In genomic region chr18:10408131-10408530, GRCh38 we compare ENCODE assay signal across 26 cellular contexts. TPM values are rescaled to one million over a fixed set of nuclear protein-coding genes. Genes with fewer than 3 reads are reported as not detected.
DNase-seq lines count a peak whose midpoint lies in the region; ATAC-seq, FAIRE-seq and TF ChIP-seq lines count a peak whose summit lies in the region.
"Had no signal": no experiment of that assay in that cellular context is flagged by ENCODE, and none has a peak within 500 bp of the region (broad histone marks: within the 10 kb centered on the region; RNA-seq: fewer than 3 reads in every experiment).

No MANE protein-coding gene starts in this region.

- no peak for TF ChIP-seq RAD21 in HepG2 (CRISPR knock-in tag; IDR thresholded peaks at IDR 0.05)

- H3K27me3 ChIP-seq in esophagus muscularis mucosa (peaks cover 0 to 15% (median 0%) of the 10 kb centered on the region in 4 donors), mesendoderm (ENCODE audit: insufficient read depth, low read length, poor library complexity) (no peaks in the 10 kb centered on the region), HepG2 (ENCODE audit: control insufficient read depth in 1 of 2, insufficient read depth in 2 of 2, low read length in 2 of 2) (peaks cover 0 to 5% of the 10 kb centered on the region in 2 experiments; a peak in 1 of 5 replicates)
- H3K27me3 ChIP-seq: BE2C; BLaER1 treated with 17β-estradiol and CSF1 and Interleukin-3, amounts not matched to agents 10 nM and 100 nM had no signal

- H3K18ac ChIP-seq in mesendoderm (ENCODE audit: low read length), result peak overlapping the region; percentile 16

- H3K4ac ChIP-seq in mesendoderm (ENCODE audit: low read depth, low read length), result no peak overlapping the region

- no peaks in the 10 kb centered on the region for H3K79me1 ChIP-seq in mesendoderm (ENCODE audit: low read length)

- no peak overlapping the region for H4K5ac ChIP-seq in mesendoderm (ENCODE audit: low read length)

- WGBS in esophagus muscularis mucosa, result 92% methylated on average over 7 of the region's 7 CpGs
- no CpG with 5 or more reads among the region's 7 CpGs for WGBS in mesendoderm (ENCODE audit: extremely low coverage, insufficient coverage, low lambda C conversion rate)
- 44% methylated on average over 5 of the region's 7 CpGs for WGBS in HepG2 (ENCODE audit: low lambda C conversion rate)

- CTCF ChIA-PET in HepG2 (lab: Yijun Ruan, JAX; ENCODE audit: low intra/inter-chr PET ratio, low total read pairs), result no interaction called here

- intact Hi-C loops in left cardiac atrium (cut with DNase I), result no loop called here
- intact Hi-C loops in left ventricle myocardium superior (cut with micrococcal nuclease), result no loop called here
- intact Hi-C loops in esophagus muscularis mucosa (cut with DNase I), result no loop called here
- intact Hi-C loops in HepG2 (cut with micrococcal nuclease; ENCODE audit: unreplicated experiment), result no loop called here

- BruUV-seq in HepG2 (replicated peaks; lab: Mats Ljungman, UMichigan), result no TSS peak

- H3K79me2 ChIP-seq in mesendoderm (ENCODE audit: control insufficient read depth, insufficient read depth, low read length) (no peaks in the 10 kb centered on the region), HepG2 (ENCODE audit: insufficient read depth, low read length) (no peaks in the 10 kb centered on the region)

- ATAC-seq in left cardiac atrium, result peak; percentile 13 to 81
- no peak for ATAC-seq in left ventricle myocardium superior
- no peak for ATAC-seq in HG02973 (IDR thresholded peaks at IDR 0.05; ENCODE audit: unreplicated experiment)
- no peak for ATAC-seq in GM19351 (IDR thresholded peaks at IDR 0.05; ENCODE audit: unreplicated experiment)
- no peak for ATAC-seq in HepG2
- ATAC-seq: A549 had no signal

- no peak for FAIRE-seq in HepG2 (lab: Jason Lieb, UNC)
- FAIRE-seq: A549, GM12891, GM18507, H1 had no signal

- H2BK15ac ChIP-seq in mesendoderm (replicated peaks; ENCODE audit: low read depth), result no peak overlapping the region

- H2BK5ac ChIP-seq in mesendoderm (ENCODE audit: low read length), result peak overlapping the region; percentile 16

- TF ChIP-seq EP300 in esophagus muscularis mucosa (IDR thresholded peaks at IDR 0.05) (no peak), HepG2 (IDR thresholded peaks at IDR 0.05; ENCODE audit: low read depth in 2 of 2, low read length in 2 of 2) (no peak), HepG2 (CRISPR knock-in tag; IDR thresholded peaks at IDR 0.05; ENCODE audit: borderline replicate concordance) (no peak)

- H3K27ac ChIP-seq in esophagus muscularis mucosa (replicated peaks in 1 of 4) (no peak overlapping the region), mesendoderm (ENCODE audit: low read depth, low read length) (no peak overlapping the region), HepG2 (ENCODE audit: extremely low read length, insufficient read depth, low read length) (no peak overlapping the region)
- H3K27ac ChIP-seq: A549; BLaER1 treated with 17β-estradiol and CSF1 and Interleukin-3, amounts not matched to agents 10 nM and 100 nM; GM23248 had no signal

- no peak for TF ChIP-seq CTCF in esophagus muscularis mucosa (IDR thresholded peaks at IDR 0.05)
- TF ChIP-seq CTCF in HepG2 (CRISPR knock-in tag; IDR thresholded peaks at IDR 0.05), result no peak

- H3K9me3 ChIP-seq in esophagus muscularis mucosa (no peaks in the 10 kb centered on the region), HepG2 (ENCODE audit: low read length) (no peaks in the 10 kb centered on the region)
- H3K9me3 ChIP-seq: A549; BE2C; BLaER1 treated with 17β-estradiol and CSF1 and Interleukin-3, amounts not matched to agents 10 nM and 100 nM had no signal

- H3K4me3 ChIP-seq in esophagus muscularis mucosa, result no peak overlapping the region
- H3K4me3 ChIP-seq in mesendoderm (ENCODE audit: low read length), result no peak overlapping the region
- no peak overlapping the region for H3K4me3 ChIP-seq in HepG2 (replicated peaks in 1 of 3; ENCODE audit: insufficient read depth in 1 of 3, low read depth in 2 of 3, low read length in 3 of 3)
- H3K4me3 ChIP-seq: A549; BLaER1 treated with 17β-estradiol and CSF1 and Interleukin-3, amounts not matched to agents 10 nM and 100 nM; GM23248 had no signal

- H3K36me3 ChIP-seq in esophagus muscularis mucosa, result no peaks in the 10 kb centered on the region
- no peaks in the 10 kb centered on the region for H3K36me3 ChIP-seq in mesendoderm (ENCODE audit: control insufficient read depth, insufficient read depth, low read length)
- no peaks in the 10 kb centered on the region for H3K36me3 ChIP-seq in HepG2 (replicated peaks in 1 of 2; ENCODE audit: control insufficient read depth in 1 of 2, insufficient read depth in 2 of 2, low read length in 2 of 2)
- H3K36me3 ChIP-seq: BE2C; BLaER1 treated with 17β-estradiol and CSF1 and Interleukin-3, amounts not matched to agents 10 nM and 100 nM had no signal

- H3K56ac ChIP-seq in mesendoderm (ENCODE audit: low read length), result no peak overlapping the region

- DNase-seq in left cardiac atrium (no peak), left ventricle myocardium superior (no peak), esophagus muscularis mucosa (ENCODE audit: extremely low spot score) (peak; percentile 90), mesendoderm (no peak), HepG2 (ENCODE audit: low spot score) (no peak)
- DNase-seq: 8988T; ACHN; AML-193; BE2C; Calu3; CD4-positive, alpha-beta memory T cell; COR-L47; DMS53; DMS79 treated with DMSO at 0.1 percent for 48 hours; GF-D8; GM23248; H7; HCEC 1CT had no signal

- in situ Hi-C loops in HepG2 (cut with HindIII; ENCODE audit: extremely low pct_ligation_motif_present, low pct_unique_long_range_greater_than_20kb), result no loop called here

- no peak overlapping the region for H3K23ac ChIP-seq in mesendoderm (ENCODE audit: low read length)

- no peak overlapping the region for H3K9ac ChIP-seq in mesendoderm (ENCODE audit: low read length)
- no peak overlapping the region for H3K9ac ChIP-seq in HepG2 (ENCODE audit: insufficient read depth, low read depth, low read length)
- H3K9ac ChIP-seq: BLaER1 treated with 17β-estradiol and CSF1 and Interleukin-3, amounts not matched to agents 10 nM and 100 nM; GM23248 had no signal

- no peak overlapping the region for H4K8ac ChIP-seq in mesendoderm (ENCODE audit: low read depth, low read length)

- no peak overlapping the region for H2AFZ ChIP-seq in HepG2 (ENCODE audit: low read length)
- H2AFZ ChIP-seq: GM23248 had no signal

- no peak overlapping the region for H3K4me2 ChIP-seq in mesendoderm (ENCODE audit: low read length)
- no peak overlapping the region for H3K4me2 ChIP-seq in HepG2 (ENCODE audit: low read depth, low read length)
- H3K4me2 ChIP-seq: A549; BLaER1 treated with 17β-estradiol and CSF1 and Interleukin-3, amounts not matched to agents 10 nM and 100 nM had no signal

- peak overlapping the region; percentile 61 for H2AK5ac ChIP-seq in mesendoderm (ENCODE audit: low read length)

- H3K4me1 ChIP-seq in esophagus muscularis mucosa (peaks cover 0 to 3% (median 0%) of the 10 kb centered on the region in 4 donors), mesendoderm (ENCODE audit: control insufficient read depth, low read depth, low read length) (peaks cover 15% of the 10 kb centered on the region), HepG2 (ENCODE audit: insufficient read depth, low read length) (no peaks in the 10 kb centered on the region)
- H3K4me1 ChIP-seq: A549; BE2C; BLaER1 treated with 17β-estradiol and CSF1 and Interleukin-3, amounts not matched to agents 10 nM and 100 nM had no signal

- POLR2A ChIA-PET in HepG2 (lab: Yijun Ruan, JAX), result no interaction called here

- H2BK120ac ChIP-seq in mesendoderm (ENCODE audit: low read depth, low read length), result no peak overlapping the region

- no peaks in the 10 kb centered on the region for H4K20me1 ChIP-seq in HepG2 (ENCODE audit: insufficient read depth, low read length)
- H4K20me1 ChIP-seq: BLaER1 treated with 17β-estradiol and CSF1 and Interleukin-3, amounts not matched to agents 10 nM and 100 nM had no signal

- TF ChIP-seq POLR2A in esophagus muscularis mucosa (IDR thresholded peaks at IDR 0.05; ENCODE audit: low read depth) (no peak), HepG2 (IDR thresholded peaks at IDR 0.05; ENCODE audit: insufficient read depth in 1 of 2, low read depth in 2 of 2, low read length in 2 of 2) (no peak)

TF ChIP-seq in HepG2, 621 proteins besides CTCF, POLR2A, EP300 and RAD21 (continues in another document):
- TF ChIP-seq ZNF232 (CRISPR knock-in tag; IDR thresholded peaks at IDR 0.05; ENCODE audit: borderline replicate concordance) (no peak), PHF5A (CRISPR knock-in tag; IDR thresholded peaks at IDR 0.05; ENCODE audit: low read depth, unreplicated experiment) (no peak)

RNA-seq across cellular contexts. Expression of gene APCDD1, which starts 46.3 kb away (rescaled TPM):
- total RNA-seq in left cardiac atrium (10 to 100 TPM; 48.3 to 55.1 TPM), left ventricle myocardium superior (24.9 TPM), esophagus muscularis mucosa (10 to 100 TPM; 30.7 to 51.8 (median 43.4) TPM), HepG2 (2016; rRNA removed; fragmentation: Illumina TruSeq; extraction: Trizol) (2.1 and 2.4 TPM in 2 replicates)
- 34.5 TPM for polyA plus RNA-seq in mesendoderm (2013, experiment 1 of 2)
- 34.9 TPM for polyA plus RNA-seq in mesendoderm (2013, experiment 2 of 2)
- total RNA-seq in HepG2 (2016; cell fraction: cytosol; rRNA removed; fragmentation: Illumina TruSeq; extraction: Trizol; ENCODE audit: low read depth), result 0.81 and 0.88 TPM in 2 replicates
- 1.9 and 2.4 TPM in 2 replicates for total RNA-seq in HepG2 (2016; cell fraction: insoluble cytoplasmic fraction; rRNA removed; fragmentation: Illumina TruSeq; extraction: Trizol)
- 2.0 and 2.8 TPM in 2 replicates for total RNA-seq in HepG2 (2016; cell fraction: membrane; rRNA removed; fragmentation: Illumina TruSeq; extraction: Trizol)
- total RNA-seq in HepG2 (2016; cell fraction: nucleus; rRNA removed; fragmentation: Illumina TruSeq; extraction: Trizol), result 1.8 and 2.5 TPM in 2 replicates
- 6.0 and 8.6 TPM in 2 replicates for polyA plus RNA-seq in HepG2 (2011; rRNA removed)
- 2.7 and 3.7 TPM in 2 replicates for polyA plus RNA-seq in HepG2 (2011; cell fraction: cytosol; rRNA removed)
- 1.5 and 2.6 TPM in 2 replicates for polyA plus RNA-seq in HepG2 (2011; cell fraction: nucleus; rRNA removed)
- polyA plus RNA-seq in HepG2 (2012), result 3.1 and 4.2 TPM in 2 replicates
- polyA plus RNA-seq in HepG2 (2016; cell fraction: cytosol; fragmentation: Illumina TruSeq; extraction: Trizol; ENCODE audit: low read depth), result 1.3 and 2.3 TPM in 2 replicates
- 3.1 and 4.7 TPM in 2 replicates for polyA plus RNA-seq in HepG2 (2016; cell fraction: insoluble cytoplasmic fraction; fragmentation: Illumina TruSeq; extraction: Trizol; ENCODE audit: low read depth)
- polyA plus RNA-seq in HepG2 (2016; cell fraction: membrane; fragmentation: Illumina TruSeq; extraction: Trizol; ENCODE audit: low read depth), result 2.5 and 3.6 TPM in 2 replicates
- 3.6 and 4.3 TPM in 2 replicates for polyA plus RNA-seq in HepG2 (2016; cell fraction: nucleus; fragmentation: Illumina TruSeq; extraction: Trizol; ENCODE audit: insufficient read depth, low read depth)
- polyA minus RNA-seq in HepG2 (2011; rRNA and poly(A)+ RNA removed; ENCODE audit: low replicate concordance), result 8.8 TPM in 1 of 2 replicates, not detected in the other
- 1.5 and 3.5 TPM in 2 replicates for polyA minus RNA-seq in HepG2 (2011; cell fraction: cytosol; rRNA and poly(A)+ RNA removed)
- polyA minus RNA-seq in HepG2 (2011; cell fraction: nucleus; rRNA and poly(A)+ RNA removed), result 2.3 and 2.5 TPM in 2 replicates
- total RNA-seq: Calu3; CD4-positive, alpha-beta memory T cell; G401; GM23248 had no signal
- polyA plus RNA-seq: A549; CD4-positive, alpha-beta memory T cell had no signal

Comparison
In these comparisons a context has a peak if more than half of its experiments do, and no peak if none do; other contexts are left out.
1. ATAC-seq: peak in left cardiac atrium (2 of 2); none in left ventricle myocardium superior (single experiment), HG02973 (single experiment), GM19351 (single experiment) and HepG2 (single experiment).